8 cellular contexts compared by ENCODE assay signal in genomic region chr10:1050145-1050544, GRCh38. TPM values are rescaled to one million over a fixed set of nuclear protein-coding genes. Genes with fewer than 3 reads are reported as not detected.
A peak's percentile ranks its signal among the peaks of the same experiment; 100 is the strongest.
DNase-seq lines count a peak whose midpoint lies in the region; ATAC-seq and TF ChIP-seq lines count a peak whose summit lies in the region.

No MANE protein-coding gene starts in this region.

- ATAC-seq in upper lobe of left lung (ENCODE audit: low FRiP score in 2 of 2) (no peak), HG03469 (IDR thresholded peaks at IDR 0.05; ENCODE audit: unreplicated experiment) (no peak), GM19023 (IDR thresholded peaks at IDR 0.05; ENCODE audit: unreplicated experiment) (no peak)

- H3K27ac ChIP-seq in ACC112 (ENCODE audit: low read depth, low read length) (peak overlapping the region; percentile 94), upper lobe of left lung (peak overlapping the region; percentile 97 to 99 (median 98))

- H3K36me3 ChIP-seq in ACC112 (ENCODE audit: insufficient read depth, low read length) = peaks cover 20% of the 10 kb centered on the region
- H3K36me3 ChIP-seq in adipocyte (ENCODE audit: control insufficient read depth, insufficient read depth, low read length, severe bottlenecking) = peaks cover 22% of the 10 kb centered on the region
- no peaks in the 10 kb centered on the region for H3K36me3 ChIP-seq in kidney epithelial cell (ENCODE audit: control insufficient read depth, insufficient read depth, low read length)
- peaks cover 0 to 16% (median 2%) of the 10 kb centered on the region in 4 donors for H3K36me3 ChIP-seq in upper lobe of left lung

- H3K27ac Mint-ChIP-seq in IgD-negative memory B cell = peak overlapping the region; percentile 98 to 100 (median 99)

- peaks cover 73% of the 10 kb centered on the region for H3K79me2 ChIP-seq in ACC112 (ENCODE audit: control insufficient read depth, insufficient read depth, low read length, unreplicated experiment)

- peaks cover 27% of the 10 kb centered on the region for H3K4me1 ChIP-seq in ACC112 (ENCODE audit: control insufficient read depth, insufficient read depth, low read length, unreplicated experiment)
- H3K4me1 ChIP-seq in adipocyte (ENCODE audit: control insufficient read depth, insufficient read depth, low read length) = peaks cover 36% of the 10 kb centered on the region
- peaks cover 41 to 59% (median 51%) of the 10 kb centered on the region in 4 donors for H3K4me1 ChIP-seq in upper lobe of left lung

- H3K4me3 ChIP-seq in ACC112 (ENCODE audit: low read depth, low read length) = peak overlapping the region; percentile 86
- peak overlapping the region; percentile 99 for H3K4me3 ChIP-seq in adipocyte (ENCODE audit: low read length)
- H3K4me3 ChIP-seq in kidney epithelial cell (ENCODE audit: low read depth, low read length) = peak overlapping the region; percentile 90
- peak overlapping the region in 3 of 4 donors; percentile 70 to 82 (median 74) for H3K4me3 ChIP-seq in upper lobe of left lung

- TF ChIP-seq POLR2A in upper lobe of left lung (IDR thresholded peaks at IDR 0.05) = no peak

- no peaks in the 10 kb centered on the region for H3K9me3 Mint-ChIP-seq in IgD-negative memory B cell

- H3K4me1 Mint-ChIP-seq in IgD-negative memory B cell = peaks cover 42 to 50% (median 48%) of the 10 kb centered on the region in 3 donors

- TF ChIP-seq CTCF in kidney epithelial cell (IDR thresholded peaks at IDR 0.05; ENCODE audit: insufficient read depth, low read length, poor library complexity, severe bottlenecking) = no peak
- no peak for TF ChIP-seq CTCF in upper lobe of left lung (IDR thresholded peaks at IDR 0.05)

- no peaks in the 10 kb centered on the region for H3K27me3 ChIP-seq in ACC112 (ENCODE audit: insufficient read depth, low read length)
- no peaks in the 10 kb centered on the region for H3K27me3 ChIP-seq in adipocyte (replicated peaks; ENCODE audit: control insufficient read depth, insufficient read depth, low read length)
- no peaks in the 10 kb centered on the region for H3K27me3 ChIP-seq in kidney epithelial cell (ENCODE audit: control insufficient read depth, insufficient read depth, low read length)
- H3K27me3 ChIP-seq in upper lobe of left lung = no peaks in the 10 kb centered on the region

- peak overlapping the region; percentile 91 to 99 (median 97) for H3K4me3 Mint-ChIP-seq in IgD-negative memory B cell

- 41 to 43% methylated on average over 5 of the region's 5 CpGs for whole genome bisulfite sequencing in upper lobe of left lung, 2 donors

- H3K9me3 ChIP-seq in adipocyte (ENCODE audit: control insufficient read depth, low read length) = no peaks in the 10 kb centered on the region
- H3K9me3 ChIP-seq in upper lobe of left lung = no peaks in the 10 kb centered on the region

- H3K36me3 Mint-ChIP-seq in IgD-negative memory B cell = no peaks in the 10 kb centered on the region

- peak overlapping the region; percentile 36 for H2AFZ ChIP-seq in ACC112 (ENCODE audit: low read length, unreplicated experiment)

- DNase-seq in adipocyte (ENCODE audit: low read depth) = peak; percentile 55
- DNase-seq in kidney epithelial cell (ENCODE audit: low read depth) = no peak
- DNase-seq in upper lobe of left lung = no peak
- no peak for DNase-seq in SIG-M5 (lab: John Stamatoyannopoulos, UW)

- peak overlapping the region; percentile 93 for H3K9ac ChIP-seq in adipocyte (ENCODE audit: low read length)

- no peak for TF ChIP-seq EP300 in upper lobe of left lung (IDR thresholded peaks at IDR 0.05)

- no peaks in the 10 kb centered on the region for H3K27me3 Mint-ChIP-seq in IgD-negative memory B cell

RNA-seq across cellular contexts. Expression of gene IDI1, which starts 1.2 kb away (rescaled TPM):
- 54.8 TPM for polyA plus RNA-seq in IgD-negative memory B cell
- total RNA-seq in kidney epithelial cell = 59.5 and 65.3 TPM in 2 replicates
- 100 to 1,000 TPM in 1 of 6 donors, 10 to 100 TPM in 5; 35.6 to 100 (median 79.1) TPM for total RNA-seq in upper lobe of left lung

RNA-seq across cellular contexts. Expression of gene WDR37, which starts 6.0 kb away (rescaled TPM):
- polyA plus RNA-seq in IgD-negative memory B cell = 14.7 TPM
- total RNA-seq in kidney epithelial cell = 15.1 and 17.9 TPM in 2 replicates
- 10 to 100 TPM; 18.1 to 31.4 (median 19.9) TPM for total RNA-seq in upper lobe of left lung

RNA-seq across cellular contexts. Expression of gene IDI2, which starts 24.5 kb away (rescaled TPM):
- not detected for polyA plus RNA-seq in IgD-negative memory B cell
- total RNA-seq in kidney epithelial cell (0.13 TPM in 1 of 2 replicates, not detected in the other), upper lobe of left lung (not detected)
